Comparison of ENCODE assay signal across 8 cellular contexts in genomic region chrX:49878128-49878833, GRCh38. TPM values are rescaled to one million over a fixed set of nuclear protein-coding genes. Genes with fewer than 3 reads are reported as not detected.
DNase-seq lines count a peak whose midpoint lies in the region; ATAC-seq, FAIRE-seq and TF ChIP-seq lines count a peak whose summit lies in the region.

No MANE protein-coding gene starts in this region.

- TF ChIP-seq CTCF in bronchial epithelial cell (IDR thresholded peaks at IDR 0.05; ENCODE audit: insufficient read depth, low read length, severe bottlenecking) (no peak), type B pancreatic cell (conservative IDR thresholded peaks at IDR 0.05) (no peak)

- ATAC-seq in GM21737 (IDR thresholded peaks at IDR 0.05; ENCODE audit: unreplicated experiment) (no peak), GM18511 (IDR thresholded peaks at IDR 0.05; ENCODE audit: unreplicated experiment) (no peak)

- CTCF ChIA-PET in activated CD4-positive, alpha-beta T cell treated with anti-CD3 and anti-CD28 coated beads, Interleukin-2, amount 10 ng/mL, durations not matched to agents 7 days and 5 days (lab: Charles Lee), result interaction anchor here (0.7 to 2.0 kb wide), 4 partner anchors 38 to 688 kb away, joined by 3 to 7 read pairs (median 4); no protein-coding TSS in a partner anchor

- FAIRE-seq in bronchial epithelial cell (lab: Jason Lieb, UNC), result peak; percentile 87

- no peaks in the 10 kb centered on the region for H3K36me3 Mint-ChIP-seq in activated CD4-positive, alpha-beta T cell treated with anti-CD3 and anti-CD28 coated beads, Interleukin-2, amount 10 ng/mL, durations not matched to agents 7 days and 5 days (ENCODE audit: low read depth)
- peaks cover 9% of the 10 kb centered on the region for H3K36me3 Mint-ChIP-seq in type B pancreatic cell

- no peak overlapping the region for H3K27ac Mint-ChIP-seq in activated CD4-positive, alpha-beta T cell treated with anti-CD3 and anti-CD28 coated beads, Interleukin-2, amount 10 ng/mL, durations not matched to agents 7 days and 5 days
- peak overlapping the region; percentile 82 for H3K27ac Mint-ChIP-seq in type B pancreatic cell

- H3K9me3 Mint-ChIP-seq in activated CD4-positive, alpha-beta T cell treated with anti-CD3 and anti-CD28 coated beads, Interleukin-2, amount 10 ng/mL, durations not matched to agents 7 days and 5 days, result no peaks in the 10 kb centered on the region
- no peaks in the 10 kb centered on the region for H3K9me3 Mint-ChIP-seq in type B pancreatic cell

- H3K4me3 ChIP-seq in bronchial epithelial cell (ENCODE audit: low read depth, low read length), result peak overlapping the region; percentile 56

- no peaks in the 10 kb centered on the region for H3K27me3 Mint-ChIP-seq in activated CD4-positive, alpha-beta T cell treated with anti-CD3 and anti-CD28 coated beads, Interleukin-2, amount 10 ng/mL, durations not matched to agents 7 days and 5 days
- no peaks in the 10 kb centered on the region for H3K27me3 Mint-ChIP-seq in type B pancreatic cell

- DNase-seq in activated CD4-positive, alpha-beta T cell treated with anti-CD3 and anti-CD28 coated beads, Interleukin-2, amount 10 ng/mL, durations not matched to agents 7 days and 5 days, result no peak
- DNase-seq in activated CD4-positive, alpha-beta T cell treated with anti-CD3 and anti-CD28 coated beads for 48 hours, result no peak
- DNase-seq in bronchial epithelial cell (ENCODE audit: low read depth), result no peak
- DNase-seq in medulla oblongata (ENCODE audit: extremely low spot score), result peak; percentile 1
- no peak for DNase-seq in type B pancreatic cell (ENCODE audit: extremely low spot score, unreplicated experiment)
- no peak for DNase-seq in stimulated activated naive CD4-positive, alpha-beta T cell (lab: John Stamatoyannopoulos, UW)

- H3K27me3 ChIP-seq in bronchial epithelial cell (ENCODE audit: control insufficient read depth, insufficient read depth, low read length), result no peaks in the 10 kb centered on the region

- POLR2A ChIA-PET in activated CD4-positive, alpha-beta T cell treated with anti-CD3 and anti-CD28 coated beads, Interleukin-2, amount 10 ng/mL, durations not matched to agents 7 days and 5 days (lab: Charles Lee), result interaction anchor here (0.6 kb wide), 1 partner anchor 148 kb away, joined by 3 read pairs; no protein-coding TSS in a partner anchor

- peak overlapping the region; percentile 78 for H3K4me3 Mint-ChIP-seq in activated CD4-positive, alpha-beta T cell treated with anti-CD3 and anti-CD28 coated beads, Interleukin-2, amount 10 ng/mL, durations not matched to agents 7 days and 5 days
- peak overlapping the region; percentile 88 for H3K4me3 Mint-ChIP-seq in type B pancreatic cell

- no peaks in the 10 kb centered on the region for H3K36me3 ChIP-seq in bronchial epithelial cell (ENCODE audit: control insufficient read depth, insufficient read depth, low read length)

- peaks cover 21% of the 10 kb centered on the region for H3K4me1 Mint-ChIP-seq in activated CD4-positive, alpha-beta T cell treated with anti-CD3 and anti-CD28 coated beads, Interleukin-2, amount 10 ng/mL, durations not matched to agents 7 days and 5 days
- peaks cover 4% of the 10 kb centered on the region for H3K4me1 Mint-ChIP-seq in type B pancreatic cell (ENCODE audit: unreplicated experiment)

RNA-seq across cellular contexts. Expression of gene USP27X, which starts 1.0 kb away (rescaled TPM):
- 1 to 10 TPM; 2.1 to 2.4 TPM for total RNA-seq in activated CD4-positive, alpha-beta T cell treated with anti-CD3 and anti-CD28 coated beads, Interleukin-2, amount 10 ng/mL, durations not matched to agents 7 days and 5 days
- total RNA-seq in bronchial epithelial cell (2.1 and 2.2 TPM in 2 replicates), type B pancreatic cell (ENCODE audit: low replicate concordance) (6.3 and 7.8 TPM in 2 replicates)

RNA-seq across cellular contexts. Expression of gene CLCN5, which starts 44.1 kb away (rescaled TPM):
- 1 to 10 TPM; 3.5 to 3.6 TPM for total RNA-seq in activated CD4-positive, alpha-beta T cell treated with anti-CD3 and anti-CD28 coated beads, Interleukin-2, amount 10 ng/mL, durations not matched to agents 7 days and 5 days
- total RNA-seq in bronchial epithelial cell (6.9 and 8.4 TPM in 2 replicates), type B pancreatic cell (ENCODE audit: low replicate concordance) (21.8 and 36.4 TPM in 2 replicates)

RNA-seq across cellular contexts. Expression of gene PAGE4, which starts 49.2 kb away (rescaled TPM):
- not detected for total RNA-seq in activated CD4-positive, alpha-beta T cell treated with anti-CD3 and anti-CD28 coated beads, Interleukin-2, amount 10 ng/mL, durations not matched to agents 7 days and 5 days
- total RNA-seq in bronchial epithelial cell, result not detected in 2 replicates
- not detected in 2 replicates for total RNA-seq in type B pancreatic cell (ENCODE audit: low replicate concordance)
